Comparison of ENCODE assay signal across 7 cellular contexts in the genomic region with DNA sequence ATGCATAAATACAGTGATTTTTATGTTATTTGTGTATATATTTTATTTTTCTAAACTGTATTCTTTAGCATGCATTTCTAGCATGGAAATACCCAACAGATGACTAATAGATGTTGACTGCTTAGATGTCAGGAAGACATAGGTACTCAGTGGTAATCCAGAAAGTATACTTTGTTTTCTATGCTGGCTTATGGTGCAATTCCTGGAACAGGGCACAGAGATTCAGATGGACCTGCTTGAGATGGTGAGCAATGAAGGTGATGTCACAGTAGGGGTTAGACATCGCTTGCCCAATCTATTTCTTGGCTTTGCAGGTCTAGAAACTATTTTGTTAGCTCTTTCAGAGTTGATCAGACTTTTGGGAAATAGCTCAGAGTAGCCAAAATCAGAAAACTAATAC. TPM values are rescaled to one million over a fixed set of nuclear protein-coding genes. Genes with fewer than 3 reads are reported as not detected.
"Had no signal": no experiment of that assay in that cellular context is flagged by ENCODE, and none has a peak within 500 bp of the region (broad histone marks: within the 10 kb centered on the region; RNA-seq: fewer than 3 reads in every experiment).

No MANE protein-coding gene starts in this region.

RNA-seq across cellular contexts. Expression of a gene that starts 42.3 kb away (rescaled TPM):
- total RNA-seq: K562, M059J, OCI-LY7, PC-3, Right ventricle myocardium inferior, SJCRH30 had no signal
- polyA plus RNA-seq: IgD-negative memory B cell, K562 had no signal
